Comparison of ENCODE assay signal across 9 cellular contexts in the genomic region with DNA sequence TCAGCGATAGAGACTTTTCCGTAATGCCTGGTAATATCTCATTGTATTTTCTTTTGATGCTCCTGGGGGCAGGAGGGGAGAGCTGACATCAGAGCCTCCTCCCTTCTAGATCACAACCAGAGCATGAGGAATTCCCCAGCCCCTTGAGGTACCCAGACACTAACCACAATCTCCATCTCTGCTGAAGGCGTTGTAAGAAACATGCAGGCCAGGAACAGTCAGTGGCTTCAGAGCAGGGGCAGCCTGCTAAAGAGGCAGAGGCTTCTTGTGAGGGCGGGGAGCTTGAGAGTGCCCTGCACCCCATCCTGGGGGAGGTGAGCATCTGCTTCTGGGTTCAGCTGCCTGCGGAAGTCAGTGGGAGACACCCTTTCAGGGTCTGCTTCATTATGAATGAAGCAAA. TPM values are rescaled to one million over a fixed set of nuclear protein-coding genes. Genes with fewer than 3 reads are reported as not detected.
DNase-seq lines count a peak whose midpoint lies in the region; ATAC-seq and TF ChIP-seq lines count a peak whose summit lies in the region.
"Had no signal": no experiment of that assay in that cellular context is flagged by ENCODE, and none has a peak within 500 bp of the region (broad histone marks: within the 10 kb centered on the region; RNA-seq: fewer than 3 reads in every experiment).

No MANE protein-coding gene starts in this region.

- no peaks in the 10 kb centered on the region for H3K9me3 ChIP-seq in BE2C

- H3K36me3 Mint-ChIP-seq in T-helper 1 cell treated with Interleukin-12 subunit alpha and Interleukin-12 subunit beta and Interleukin-4 antibody, amounts not matched to agents 30 μg/mL and 1 μg/mL, for 36 hours (ENCODE audit: low read depth): peaks cover 11% of the 10 kb centered on the region
- H3K36me3 Mint-ChIP-seq in central memory CD8-positive, alpha-beta T cell (ENCODE audit: insufficient read depth): peaks cover 21% of the 10 kb centered on the region

- ATAC-seq in central memory CD8-positive, alpha-beta T cell (replicated peaks; ENCODE audit: extremely low read depth, poor library complexity, severe bottlenecking): peak; percentile 84
- no peak for ATAC-seq in HG03457 (IDR thresholded peaks at IDR 0.05; ENCODE audit: unreplicated experiment)

- H3K27ac Mint-ChIP-seq in T-helper 1 cell treated with Interleukin-12 subunit alpha and Interleukin-12 subunit beta and Interleukin-4 antibody, amounts not matched to agents 30 μg/mL and 1 μg/mL, for 36 hours: peak overlapping the region; percentile 86
- peak overlapping the region; percentile 85 for H3K27ac Mint-ChIP-seq in central memory CD8-positive, alpha-beta T cell (ENCODE audit: low read depth)

- TF ChIP-seq CTCF in GM20000 (IDR thresholded peaks at IDR 0.05; ENCODE audit: extremely low read depth, missing control alignments) (no peak), BE2C (IDR thresholded peaks at IDR 0.05; ENCODE audit: low read depth, low read length) (no peak)

- H3K27me3 Mint-ChIP-seq in T-helper 1 cell treated with Interleukin-12 subunit alpha and Interleukin-12 subunit beta and Interleukin-4 antibody, amounts not matched to agents 30 μg/mL and 1 μg/mL, for 36 hours (ENCODE audit: low read depth): no peaks in the 10 kb centered on the region
- H3K27me3 Mint-ChIP-seq in central memory CD8-positive, alpha-beta T cell: no peaks in the 10 kb centered on the region

- H3K4me3 Mint-ChIP-seq in T-helper 1 cell treated with Interleukin-12 subunit alpha and Interleukin-12 subunit beta and Interleukin-4 antibody, amounts not matched to agents 30 μg/mL and 1 μg/mL, for 36 hours: peak overlapping the region; percentile 66
- peak overlapping the region; percentile 53 for H3K4me3 Mint-ChIP-seq in central memory CD8-positive, alpha-beta T cell

- H3K4me1 ChIP-seq in BE2C: peaks cover 41% of the 10 kb centered on the region

- H3K36me3 ChIP-seq in BE2C: no peaks in the 10 kb centered on the region

- DNase-seq in GM20000 (ENCODE audit: low spot score) (peak; percentile 68), anterior cingulate cortex (lab: John Stamatoyannopoulos, UW) (no peak), BE2C (no peak)
- DNase-seq in central memory CD8-positive, alpha-beta T cell (ENCODE audit: low spot score in 2 of 2): peak in 1 of 2 donors; percentile 53
- peak; percentile 49 for DNase-seq in stimulated activated CD8-positive, alpha-beta memory T cell treated with anti-CD3 and anti-CD28 coated beads, Interleukin-4, amount 100 ng/mL, for 24 hours (ENCODE audit: low read depth)
- DNase-seq: amygdala, NCI-H2029 had no signal

- H3K4me3 ChIP-seq in BE2C (ENCODE audit: low read depth, low read length): no peak overlapping the region

- no peaks in the 10 kb centered on the region for H3K9me3 Mint-ChIP-seq in T-helper 1 cell treated with Interleukin-12 subunit alpha and Interleukin-12 subunit beta and Interleukin-4 antibody, amounts not matched to agents 30 μg/mL and 1 μg/mL, for 36 hours
- no peaks in the 10 kb centered on the region for H3K9me3 Mint-ChIP-seq in central memory CD8-positive, alpha-beta T cell

- H3K27me3 ChIP-seq in BE2C: no peaks in the 10 kb centered on the region

- peaks cover 82% of the 10 kb centered on the region for H3K4me1 Mint-ChIP-seq in T-helper 1 cell treated with Interleukin-12 subunit alpha and Interleukin-12 subunit beta and Interleukin-4 antibody, amounts not matched to agents 30 μg/mL and 1 μg/mL, for 36 hours (ENCODE audit: low read depth)
- peaks cover 93% of the 10 kb centered on the region for H3K4me1 Mint-ChIP-seq in central memory CD8-positive, alpha-beta T cell

RNA-seq across cellular contexts. Expression of a gene that starts 18.9 kb away (rescaled TPM):
- polyA plus RNA-seq in BE2C (2012; ENCODE audit: insufficient read depth, insufficient read length, low read depth): 37.2 TPM

Comparison
In these comparisons a context has a peak if more than half of its experiments do, and no peak if none do; other contexts are left out.
1. DNase-seq: peak in GM20000 (single experiment) and stimulated activated CD8-positive, alpha-beta memory T cell treated with anti-CD3 and anti-CD28 coated beads, Interleukin-4, amount 100 ng/mL, for 24 hours (single experiment); none in anterior cingulate cortex (0 of 58) and BE2C (single experiment).